ENCODE assay signal across 1 cellular context in the genomic region with DNA sequence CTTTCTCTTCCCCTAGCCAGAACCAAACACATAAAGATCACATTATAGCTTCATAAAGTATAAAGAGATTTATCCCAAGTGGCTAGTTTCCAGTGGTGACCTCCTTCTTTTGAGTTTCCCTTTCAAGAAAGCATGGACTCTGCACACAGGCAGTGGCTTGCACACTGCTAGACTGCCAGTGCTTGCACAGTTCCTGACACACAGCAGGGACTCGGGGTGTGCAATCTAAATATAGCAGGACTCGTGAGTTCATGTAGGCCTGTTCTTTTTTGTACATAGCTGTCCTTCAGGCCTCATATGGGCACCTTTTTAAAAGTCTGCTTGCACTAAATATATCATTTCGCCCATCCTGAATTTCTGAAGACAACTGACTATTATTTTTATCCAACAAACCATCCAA.
TF ChIP-seq lines count a peak whose summit lies in the region.

No MANE protein-coding gene starts in this region.

TF ChIP-seq in SK-N-SH, 30 proteins besides CTCF, POLR2A, EP300 and RAD21 (continued from another document):
- TF ChIP-seq, protein P1, sequence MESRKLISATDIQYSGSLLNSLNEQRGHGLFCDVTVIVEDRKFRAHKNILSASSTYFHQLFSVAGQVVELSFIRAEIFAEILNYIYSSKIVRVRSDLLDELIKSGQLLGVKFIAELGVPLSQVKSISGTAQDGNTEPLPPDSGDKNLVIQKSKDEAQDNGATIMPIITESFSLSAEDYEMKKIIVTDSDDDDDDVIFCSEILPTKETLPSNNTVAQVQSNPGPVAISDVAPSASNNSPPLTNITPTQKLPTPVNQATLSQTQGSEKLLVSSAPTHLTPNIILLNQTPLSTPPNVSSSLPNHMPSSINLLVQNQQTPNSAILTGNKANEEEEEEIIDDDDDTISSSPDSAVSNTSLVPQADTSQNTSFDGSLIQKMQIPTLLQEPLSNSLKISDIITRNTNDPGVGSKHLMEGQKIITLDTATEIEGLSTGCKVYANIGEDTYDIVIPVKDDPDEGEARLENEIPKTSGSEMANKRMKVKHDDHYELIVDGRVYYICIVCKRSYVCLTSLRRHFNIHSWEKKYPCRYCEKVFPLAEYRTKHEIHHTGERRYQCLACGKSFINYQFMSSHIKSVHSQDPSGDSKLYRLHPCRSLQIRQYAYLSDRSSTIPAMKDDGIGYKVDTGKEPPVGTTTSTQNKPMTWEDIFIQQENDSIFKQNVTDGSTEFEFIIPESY (IDR thresholded peaks at IDR 0.05; ENCODE audit: borderline replicate concordance, low read depth), result no peak
- no peak for TF ChIP-seq FOXJ3 (CRISPR knock-in tag; IDR thresholded peaks at IDR 0.05)
- TF ChIP-seq FOXM1 (IDR thresholded peaks at IDR 0.05; ENCODE audit: low read depth), result no peak
- no peak for TF ChIP-seq MXI1 (IDR thresholded peaks at IDR 0.05; ENCODE audit: low read depth, low read length)
- TF ChIP-seq GATA2 (CRISPR knock-in tag; IDR thresholded peaks at IDR 0.05), result no peak
- no peak for TF ChIP-seq RFX5 (IDR thresholded peaks at IDR 0.05; ENCODE audit: low read length)
- TF ChIP-seq, protein P2, sequence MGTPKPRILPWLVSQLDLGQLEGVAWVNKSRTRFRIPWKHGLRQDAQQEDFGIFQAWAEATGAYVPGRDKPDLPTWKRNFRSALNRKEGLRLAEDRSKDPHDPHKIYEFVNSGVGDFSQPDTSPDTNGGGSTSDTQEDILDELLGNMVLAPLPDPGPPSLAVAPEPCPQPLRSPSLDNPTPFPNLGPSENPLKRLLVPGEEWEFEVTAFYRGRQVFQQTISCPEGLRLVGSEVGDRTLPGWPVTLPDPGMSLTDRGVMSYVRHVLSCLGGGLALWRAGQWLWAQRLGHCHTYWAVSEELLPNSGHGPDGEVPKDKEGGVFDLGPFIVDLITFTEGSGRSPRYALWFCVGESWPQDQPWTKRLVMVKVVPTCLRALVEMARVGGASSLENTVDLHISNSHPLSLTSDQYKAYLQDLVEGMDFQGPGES (IDR thresholded peaks at IDR 0.05; ENCODE audit: low read depth, low read length), result no peak
